ENCODE assay signal across 1 cellular context in the genomic region with DNA sequence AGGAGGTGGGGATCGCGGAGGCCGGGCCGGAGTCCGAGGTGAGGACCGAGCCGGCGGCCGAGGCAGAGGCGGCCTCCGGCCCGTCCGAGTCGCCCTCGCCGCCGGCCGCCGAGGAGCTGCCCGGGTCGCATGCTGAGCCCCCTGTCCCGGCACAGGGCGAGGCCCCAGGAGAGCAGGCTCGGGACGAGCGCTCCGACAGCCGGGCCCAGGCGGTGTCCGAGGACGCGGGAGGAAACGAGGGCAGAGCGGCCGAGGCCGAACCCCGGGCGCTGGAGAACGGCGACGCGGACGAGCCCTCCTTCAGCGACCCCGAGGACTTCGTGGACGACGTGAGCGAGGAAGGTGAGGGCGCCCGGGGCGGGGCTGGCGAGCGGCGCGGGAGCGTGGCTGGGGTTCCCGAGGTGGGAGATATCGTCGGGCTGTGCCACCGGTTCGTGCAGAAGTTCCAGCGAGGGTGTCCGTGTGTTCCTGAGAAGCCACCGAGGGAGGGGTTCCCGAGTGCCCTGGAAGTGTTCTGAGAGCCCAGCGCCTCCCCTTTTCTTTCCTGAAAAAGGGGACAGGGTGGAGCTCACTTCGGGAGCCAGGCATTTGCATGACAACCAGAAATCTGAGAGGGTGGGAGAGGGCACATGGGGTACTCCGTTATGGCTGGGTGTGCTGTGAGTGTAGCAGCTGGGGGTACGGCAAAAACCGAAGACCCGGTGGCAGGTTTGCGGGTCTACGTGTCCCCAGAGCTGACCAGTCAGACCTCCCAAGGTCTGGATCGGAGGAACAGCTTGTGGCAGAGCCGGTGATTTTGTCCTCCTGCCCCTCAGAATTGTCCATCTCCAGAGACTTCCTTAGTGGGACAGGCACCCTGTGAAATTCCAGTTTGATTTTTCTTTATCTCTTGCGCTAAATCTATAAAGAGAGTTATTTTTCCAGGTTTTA.
TF ChIP-seq lines count a peak whose summit lies in the region.

No MANE protein-coding gene starts in this region.

TF ChIP-seq in HepG2, 621 proteins besides CTCF, POLR2A, EP300 and RAD21 (continued from another document and continues in another):
- no peak for TF ChIP-seq ZBTB40 (IDR thresholded peaks at IDR 0.05)
- peak; percentile 25; the same call in 1 of the 2 replicates for TF ChIP-seq ZBTB40 (CRISPR knock-in tag; IDR thresholded peaks at IDR 0.05)
- 0 out of 2 replicates have a peak, but pooled peaks have one; percentile 39 for TF ChIP-seq ZNF253 (CRISPR knock-in tag; IDR thresholded peaks at IDR 0.05; ENCODE audit: borderline replicate concordance)
- no peak for TF ChIP-seq SRSF1 (optimal IDR thresholded peaks at IDR 0.05; ENCODE audit: low read depth, low read length)
- TF ChIP-seq ZNF143 (CRISPR knock-in tag; IDR thresholded peaks at IDR 0.05) = 0 out of 2 replicates have a peak, but pooled peaks have one; percentile 47
- peak; percentile 48 for TF ChIP-seq ZNF574 (CRISPR knock-in tag; IDR thresholded peaks at IDR 0.05)
- no peak for TF ChIP-seq ZNF7 (CRISPR knock-in tag; IDR thresholded peaks at IDR 0.05)
- no peak for TF ChIP-seq NPAS2 (CRISPR knock-in tag; IDR thresholded peaks at IDR 0.05; ENCODE audit: borderline replicate concordance)
- no peak for TF ChIP-seq ZMYM3 (CRISPR knock-in tag; IDR thresholded peaks at IDR 0.05)
- no peak for TF ChIP-seq THAP11 (CRISPR knock-in tag; IDR thresholded peaks at IDR 0.05)
- TF ChIP-seq, protein P1, sequence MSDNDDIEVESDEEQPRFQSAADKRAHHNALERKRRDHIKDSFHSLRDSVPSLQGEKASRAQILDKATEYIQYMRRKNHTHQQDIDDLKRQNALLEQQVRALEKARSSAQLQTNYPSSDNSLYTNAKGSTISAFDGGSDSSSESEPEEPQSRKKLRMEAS (IDR thresholded peaks at IDR 0.05) = 0 out of 2 replicates have a peak, but pooled peaks have one; percentile 18
- TF ChIP-seq ZFYVE20 (CRISPR knock-in tag; IDR thresholded peaks at IDR 0.05; ENCODE audit: borderline replicate concordance, low read depth) = no peak
- TF ChIP-seq ZFP62 (CRISPR knock-in tag; IDR thresholded peaks at IDR 0.05) = no peak
- TF ChIP-seq ZNF619 (CRISPR knock-in tag; IDR thresholded peaks at IDR 0.05) = no peak
- 0 out of 2 replicates have a peak, but pooled peaks have one; percentile 26 for TF ChIP-seq ZSCAN25 (CRISPR knock-in tag; IDR thresholded peaks at IDR 0.05)
- peak; percentile 9; the same call in 1 of the 2 replicates for TF ChIP-seq NCOA1 (CRISPR knock-in tag; IDR thresholded peaks at IDR 0.05)
- peak; percentile 47; the same call in 1 of the 2 replicates for TF ChIP-seq SAP130 (CRISPR knock-in tag; IDR thresholded peaks at IDR 0.05; ENCODE audit: low read depth)
- TF ChIP-seq UBTF (CRISPR knock-in tag; IDR thresholded peaks at IDR 0.05) = peak; percentile 51; the same call in 1 of the 2 replicates
- TF ChIP-seq, protein P2, sequence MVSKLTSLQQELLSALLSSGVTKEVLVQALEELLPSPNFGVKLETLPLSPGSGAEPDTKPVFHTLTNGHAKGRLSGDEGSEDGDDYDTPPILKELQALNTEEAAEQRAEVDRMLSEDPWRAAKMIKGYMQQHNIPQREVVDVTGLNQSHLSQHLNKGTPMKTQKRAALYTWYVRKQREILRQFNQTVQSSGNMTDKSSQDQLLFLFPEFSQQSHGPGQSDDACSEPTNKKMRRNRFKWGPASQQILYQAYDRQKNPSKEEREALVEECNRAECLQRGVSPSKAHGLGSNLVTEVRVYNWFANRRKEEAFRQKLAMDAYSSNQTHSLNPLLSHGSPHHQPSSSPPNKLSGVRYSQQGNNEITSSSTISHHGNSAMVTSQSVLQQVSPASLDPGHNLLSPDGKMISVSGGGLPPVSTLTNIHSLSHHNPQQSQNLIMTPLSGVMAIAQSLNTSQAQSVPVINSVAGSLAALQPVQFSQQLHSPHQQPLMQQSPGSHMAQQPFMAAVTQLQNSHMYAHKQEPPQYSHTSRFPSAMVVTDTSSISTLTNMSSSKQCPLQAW (CRISPR knock-in tag; IDR thresholded peaks at IDR 0.05) = no peak
- TF ChIP-seq STAT5B (CRISPR knock-in tag; IDR thresholded peaks at IDR 0.05) = no peak
- peak; percentile 13; the same call in 1 of the 2 replicates for TF ChIP-seq ZFX (CRISPR knock-in tag; IDR thresholded peaks at IDR 0.05; ENCODE audit: low read depth)
- TF ChIP-seq MXD1 (CRISPR knock-in tag; IDR thresholded peaks at IDR 0.05) = peak; percentile 54; the same call in 1 of the 2 replicates
- no peak for TF ChIP-seq MAZ (IDR thresholded peaks at IDR 0.05; ENCODE audit: borderline replicate concordance, low read depth, low read length)
- TF ChIP-seq MAZ (CRISPR knock-in tag; IDR thresholded peaks at IDR 0.05; ENCODE audit: low read depth) = 0 out of 2 replicates have a peak, but pooled peaks have one; percentile 37
- no peak for TF ChIP-seq ZNF10 (CRISPR knock-in tag; IDR thresholded peaks at IDR 0.05; ENCODE audit: borderline replicate concordance, low read depth)
- TF ChIP-seq ZSCAN31 (CRISPR knock-in tag; IDR thresholded peaks at IDR 0.05; ENCODE audit: low read depth) = peak; percentile 23; the same call in 1 of the 2 replicates
- TF ChIP-seq ZNF576 (CRISPR knock-in tag; IDR thresholded peaks at IDR 0.05) = 0 out of 2 replicates have a peak, but pooled peaks have one; percentile 23
- TF ChIP-seq, protein P3, sequence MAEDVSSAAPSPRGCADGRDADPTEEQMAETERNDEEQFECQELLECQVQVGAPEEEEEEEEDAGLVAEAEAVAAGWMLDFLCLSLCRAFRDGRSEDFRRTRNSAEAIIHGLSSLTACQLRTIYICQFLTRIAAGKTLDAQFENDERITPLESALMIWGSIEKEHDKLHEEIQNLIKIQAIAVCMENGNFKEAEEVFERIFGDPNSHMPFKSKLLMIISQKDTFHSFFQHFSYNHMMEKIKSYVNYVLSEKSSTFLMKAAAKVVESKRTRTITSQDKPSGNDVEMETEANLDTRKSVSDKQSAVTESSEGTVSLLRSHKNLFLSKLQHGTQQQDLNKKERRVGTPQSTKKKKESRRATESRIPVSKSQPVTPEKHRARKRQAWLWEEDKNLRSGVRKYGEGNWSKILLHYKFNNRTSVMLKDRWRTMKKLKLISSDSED (CRISPR knock-in tag; IDR thresholded peaks at IDR 0.05) = no peak
- TF ChIP-seq KLF16 (CRISPR knock-in tag; IDR thresholded peaks at IDR 0.05) = no peak
